In the genomic region with DNA sequence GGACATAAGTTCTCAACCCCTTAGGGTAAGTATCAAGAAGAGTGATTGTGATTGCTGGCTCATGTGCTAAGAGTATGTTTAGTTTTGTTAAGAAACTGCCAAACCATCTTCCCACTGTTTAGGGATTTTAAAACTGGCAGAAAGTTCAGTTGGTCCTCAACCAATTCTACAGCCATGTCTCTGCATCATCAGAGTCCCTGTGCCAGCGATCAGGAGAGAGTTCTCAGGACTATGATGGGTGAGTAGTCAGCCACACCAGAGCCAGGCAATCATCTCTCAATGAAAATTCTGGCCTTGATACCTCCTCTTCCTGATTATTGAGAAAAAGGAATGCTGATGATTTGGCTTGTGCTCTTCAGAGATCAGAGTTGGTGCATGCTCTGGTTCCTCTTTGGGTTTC, we compare ENCODE assay signal across 26 cellular contexts.
"Had no signal": no experiment of that assay in that cellular context is flagged by ENCODE, and none has a peak within 500 bp of the region (broad histone marks: within the 10 kb centered on the region; RNA-seq: fewer than 3 reads in every experiment).

No MANE protein-coding gene starts in this region.

- H3K9ac ChIP-seq: neural progenitor cell had no signal

- H3K4me3 ChIP-seq: dorsolateral prefrontal cortex, gastrocnemius medialis, heart right ventricle, left lung, mucosa of descending colon, neural progenitor cell, prostate gland, right atrium auricular region, skin epidermis, spleen, suprapubic skin, transverse colon, upper lobe of right lung, vagina had no signal

- H3K27ac ChIP-seq: dorsolateral prefrontal cortex, gastrocnemius medialis, heart right ventricle, left lung, neural progenitor cell, prostate gland, right atrium auricular region, spleen, suprapubic skin, transverse colon, upper lobe of right lung, vagina had no signal

- H3K9me3 ChIP-seq: gastrocnemius medialis, heart right ventricle, left lung, mucosa of descending colon, prostate gland, right atrium auricular region, spleen, suprapubic skin, transverse colon, upper lobe of right lung, vagina had no signal

- H3K27me3 ChIP-seq: dorsolateral prefrontal cortex, gastrocnemius medialis, heart right ventricle, left lung, neural progenitor cell, right atrium auricular region, spleen, suprapubic skin, transverse colon, upper lobe of right lung, vagina had no signal

- DNase-seq: dorsolateral prefrontal cortex; effector CD4-positive, alpha-beta T cell; foreskin fibroblast; gastrocnemius medialis; heart right ventricle; hippocampal formation; left cardiac atrium; left lung; mesenchymal stem cell; naive B cell; nucleus accumbens; spleen; stimulated activated CD4-positive, alpha-beta T cell treated with anti-CD3 and anti-CD28 coated beads, Interleukin-4, amount 100 ng/mL, for 4 hours; stimulated activated naive CD8-positive, alpha-beta T cell treated with anti-CD3 and anti-CD28 coated beads, Interleukin-15, Interleukin-2, amounts not matched to agents 100 U/mL and 50 U/mL, for 24 hours; transverse colon; upper lobe of right lung had no signal

- H3K4me3 Mint-ChIP-seq: mesothelial cell of epicardium; naive B cell; natural killer cell treated with Interleukin-12 subunit alpha and Interleukin-12 subunit beta and Interleukin-15 and Interleukin-18, amount 100 ng/mL, for 72 hours; neural progenitor cell; stimulated activated memory B cell treated with anti-CD40 and anti-IgM and Interleukin-4, amounts not matched to agents 10 μg/mL and 1 μg/mL and 100 μg/mL, for 72 hours had no signal

- ATAC-seq: gastrocnemius medialis; heart right ventricle; left lung; mucosa of descending colon; natural killer cell treated with Interleukin-12 subunit alpha and Interleukin-12 subunit beta and Interleukin-15 and Interleukin-18, amount 100 ng/mL, for 72 hours; stimulated activated memory B cell treated with anti-CD40 and anti-IgM and Interleukin-4, amounts not matched to agents 10 μg/mL and 1 μg/mL and 100 μg/mL, for 72 hours; stimulated activated naive CD8-positive, alpha-beta T cell treated with anti-CD3 and anti-CD28 coated beads, Interleukin-15, Interleukin-2, amounts not matched to agents 100 U/mL and 50 U/mL, for 24 hours; upper lobe of right lung had no signal

- H3K27me3 Mint-ChIP-seq: stimulated activated memory B cell treated with anti-CD40 and anti-IgM and Interleukin-4, amounts not matched to agents 10 μg/mL and 1 μg/mL and 100 μg/mL, for 72 hours had no signal

- H3K9me3 Mint-ChIP-seq: mesothelial cell of epicardium; naive B cell; natural killer cell treated with Interleukin-12 subunit alpha and Interleukin-12 subunit beta and Interleukin-15 and Interleukin-18, amount 100 ng/mL, for 72 hours; neural progenitor cell; stimulated activated memory B cell treated with anti-CD40 and anti-IgM and Interleukin-4, amounts not matched to agents 10 μg/mL and 1 μg/mL and 100 μg/mL, for 72 hours had no signal

- H3K27ac Mint-ChIP-seq: mesothelial cell of epicardium; natural killer cell treated with Interleukin-12 subunit alpha and Interleukin-12 subunit beta and Interleukin-15 and Interleukin-18, amount 100 ng/mL, for 72 hours; neural progenitor cell; stimulated activated memory B cell treated with anti-CD40 and anti-IgM and Interleukin-4, amounts not matched to agents 10 μg/mL and 1 μg/mL and 100 μg/mL, for 72 hours had no signal

- H3K36me3 Mint-ChIP-seq: mesothelial cell of epicardium; naive B cell; natural killer cell treated with Interleukin-12 subunit alpha and Interleukin-12 subunit beta and Interleukin-15 and Interleukin-18, amount 100 ng/mL, for 72 hours; neural progenitor cell; stimulated activated memory B cell treated with anti-CD40 and anti-IgM and Interleukin-4, amounts not matched to agents 10 μg/mL and 1 μg/mL and 100 μg/mL, for 72 hours had no signal

- H3K4me1 ChIP-seq: gastrocnemius medialis, left lung, neural progenitor cell, prostate gland, right atrium auricular region, spleen, suprapubic skin, transverse colon, upper lobe of right lung, vagina had no signal

- H3K4me1 Mint-ChIP-seq: mesothelial cell of epicardium; naive B cell; neural progenitor cell; stimulated activated memory B cell treated with anti-CD40 and anti-IgM and Interleukin-4, amounts not matched to agents 10 μg/mL and 1 μg/mL and 100 μg/mL, for 72 hours had no signal

- H3K36me3 ChIP-seq: gastrocnemius medialis, heart right ventricle, left lung, neural progenitor cell, prostate gland, right atrium auricular region, spleen, suprapubic skin, transverse colon, upper lobe of right lung, vagina had no signal
